Comparison of ENCODE assay signal across 26 cellular contexts in the genomic region with DNA sequence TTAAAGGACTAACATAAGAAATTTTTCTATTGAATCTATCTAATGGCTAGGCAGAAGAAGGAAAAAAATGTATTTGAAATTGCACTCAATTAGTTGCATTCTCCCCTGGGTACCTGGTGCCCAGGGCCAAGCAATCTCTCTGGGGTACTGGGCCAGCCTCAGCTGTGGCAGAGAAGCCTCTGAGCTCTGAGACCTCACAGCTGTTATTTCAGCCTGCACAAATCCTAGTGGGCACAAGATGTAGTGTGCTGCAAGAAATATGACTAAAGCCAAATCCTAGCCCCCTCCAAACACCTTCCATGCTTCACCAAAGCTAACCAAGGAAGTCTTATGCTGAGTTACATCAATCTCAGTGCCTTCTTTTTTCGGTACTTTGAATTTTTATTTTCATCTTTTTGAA.
"Had no signal": no experiment of that assay in that cellular context is flagged by ENCODE, and none has a peak within 500 bp of the region (broad histone marks: within the 10 kb centered on the region; RNA-seq: fewer than 3 reads in every experiment).

No MANE protein-coding gene starts in this region.

- H3K4me1 ChIP-seq: left ventricle myocardium inferior, spleen, suprapubic skin, tibial artery, upper lobe of right lung had no signal

- H3K9ac ChIP-seq: neural progenitor cell had no signal

- H3K79me2 ChIP-seq: hepatocyte had no signal

- H3K4me2 ChIP-seq: hepatocyte, neural progenitor cell had no signal

- H2AFZ ChIP-seq: hepatocyte, neural progenitor cell had no signal

- ATAC-seq: natural killer cell; right cardiac atrium; sciatic nerve; stimulated activated effector memory CD8-positive, alpha-beta T cell treated with anti-CD3 and anti-CD28 coated beads, Interleukin-12 subunit alpha, Interleukin-12 subunit beta, amount 100 ng/mL, for 72 hours; upper lobe of right lung had no signal

- DNase-seq: islet precursor cell; left ventricle myocardium inferior; mesendoderm; naive B cell; natural killer cell; nephron progenitor cell; occipital lobe; ovary; retina; right cardiac atrium; small intestine; spleen; stimulated activated CD4-positive, alpha-beta T cell treated with anti-CD3 and anti-CD28 coated beads, Interleukin-4, amount 100 ng/mL, for 24 hours; stimulated activated naive CD4-positive, alpha-beta T cell; tibial artery; trophoblast cell; upper lobe of right lung had no signal

- H3K27me3 ChIP-seq: hepatocyte, neural progenitor cell, neutrophil, ovary, spleen, suprapubic skin, tibial artery, upper lobe of right lung had no signal

- H3K36me3 ChIP-seq: left ventricle myocardium inferior, neural progenitor cell, neutrophil, ovary, spleen, suprapubic skin, thoracic aorta, tibial artery, upper lobe of right lung had no signal

- H3K9me3 ChIP-seq: neutrophil, ovary, suprapubic skin, tibial artery, upper lobe of right lung had no signal

- H3K4me3 ChIP-seq: hepatocyte, left ventricle myocardium inferior, lung, neural progenitor cell, ovary, spleen, suprapubic skin, thoracic aorta, tibial artery, upper lobe of right lung had no signal

- FAIRE-seq: small intestine, urothelium cell line had no signal

- H3K27ac ChIP-seq: hepatocyte, left ventricle myocardium inferior, neural progenitor cell, neutrophil, ovary, spleen, suprapubic skin, thoracic aorta, tibial artery, upper lobe of right lung had no signal
